ENCODE assay signal across 30 cellular contexts in the genomic region with DNA sequence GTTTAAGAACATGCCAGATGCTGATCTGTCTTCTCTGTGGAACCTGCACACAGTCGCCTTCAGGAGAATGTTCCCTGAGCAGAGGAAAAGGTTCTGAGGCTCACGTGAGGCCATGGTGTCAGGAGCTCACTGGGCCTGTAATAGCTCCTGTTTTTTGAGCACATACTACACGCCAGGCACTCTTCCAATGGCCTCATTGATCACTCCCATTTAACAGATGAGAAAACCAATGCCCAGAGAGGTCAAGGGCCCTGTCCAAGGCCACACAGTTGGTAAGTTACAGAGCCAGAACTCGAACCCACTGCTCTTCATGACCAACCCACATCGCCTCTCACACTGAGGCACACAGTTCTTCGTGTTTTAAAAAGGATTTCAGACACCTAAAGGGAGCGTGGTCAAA. TPM values are rescaled to one million over a fixed set of nuclear protein-coding genes. Genes with fewer than 3 reads are reported as not detected.
"Had no signal": no experiment of that assay in that cellular context is flagged by ENCODE, and none has a peak within 500 bp of the region (broad histone marks: within the 10 kb centered on the region; RNA-seq: fewer than 3 reads in every experiment).

No MANE protein-coding gene starts in this region.

- H3K9me3 ChIP-seq: ascending aorta, breast epithelium, colonic mucosa, esophagus squamous epithelium, gastroesophageal sphincter had no signal

- H3K36me3 ChIP-seq: ascending aorta, breast epithelium, cardiac muscle cell, colonic mucosa, esophagus squamous epithelium, gastroesophageal sphincter had no signal

- ATAC-seq: activated CD4-positive, alpha-beta T cell treated with anti-CD3 and anti-CD28 coated beads for 36 hours; activated naive CD4-positive, alpha-beta T cell treated with anti-CD3 and anti-CD28 coated beads, Interleukin-2, amount 50 U/mL, for 72 hours; activated T-cell treated with anti-CD3 and anti-CD28 coated beads, Interleukin-2, amount 50 U/mL, for 72 hours; gastroesophageal sphincter had no signal

- H3K4me3 Mint-ChIP-seq: activated CD4-positive, alpha-beta memory T cell treated with anti-CD3 and anti-CD28 coated beads, Interleukin-2, amount 10 ng/mL, durations not matched to agents 7 days and 5 days; activated CD4-positive, alpha-beta T cell treated with anti-CD3 and anti-CD28 coated beads for 36 hours; activated CD4-positive, alpha-beta T cell treated with anti-CD3 and anti-CD28 coated beads, Interleukin-2, amount 10 ng/mL, durations not matched to agents 24 days and 14 days; activated naive CD4-positive, alpha-beta T cell treated with anti-CD3 and anti-CD28 coated beads, Interleukin-2, amount 10 ng/mL, durations not matched to agents 7 days and 5 days; activated naive CD8-positive, alpha-beta T cell treated with anti-CD3 and anti-CD28 coated beads, Interleukin-2, amount 10 ng/mL, durations not matched to agents 7 days and 5 days; activated T-cell treated with anti-CD3 and anti-CD28 coated beads, Interleukin-2, amount 50 U/mL, for 24 hours; activated T-cell treated with anti-CD3 and anti-CD28 coated beads, Interleukin-2, amount 50 U/mL, for 72 hours; brain had no signal

- H3K9me3 Mint-ChIP-seq: activated CD4-positive, alpha-beta memory T cell treated with anti-CD3 and anti-CD28 coated beads, Interleukin-2, amount 10 ng/mL, durations not matched to agents 7 days and 5 days; activated CD4-positive, alpha-beta T cell treated with anti-CD3 and anti-CD28 coated beads, Interleukin-2, amount 10 ng/mL, durations not matched to agents 24 days and 14 days; activated naive CD4-positive, alpha-beta T cell treated with anti-CD3 and anti-CD28 coated beads, Interleukin-2, amount 10 ng/mL, durations not matched to agents 7 days and 5 days; activated naive CD4-positive, alpha-beta T cell treated with anti-CD3 and anti-CD28 coated beads, Interleukin-2, amount 50 U/mL, for 72 hours; activated naive CD8-positive, alpha-beta T cell treated with anti-CD3 and anti-CD28 coated beads, Interleukin-2, amount 10 ng/mL, durations not matched to agents 7 days and 5 days; activated T-cell treated with anti-CD3 and anti-CD28 coated beads, Interleukin-2, amount 50 U/mL, for 24 hours; activated T-cell treated with anti-CD3 and anti-CD28 coated beads, Interleukin-2, amount 50 U/mL, for 72 hours; brain had no signal

- H3K27ac Mint-ChIP-seq: activated CD4-positive, alpha-beta memory T cell treated with anti-CD3 and anti-CD28 coated beads, Interleukin-2, amount 10 ng/mL, durations not matched to agents 7 days and 5 days; activated CD4-positive, alpha-beta T cell treated with anti-CD3 and anti-CD28 coated beads for 36 hours; activated CD4-positive, alpha-beta T cell treated with anti-CD3 and anti-CD28 coated beads, Interleukin-2, amount 10 ng/mL, durations not matched to agents 24 days and 14 days; activated naive CD4-positive, alpha-beta T cell treated with anti-CD3 and anti-CD28 coated beads, Interleukin-2, amount 10 ng/mL, durations not matched to agents 7 days and 5 days; activated naive CD8-positive, alpha-beta T cell treated with anti-CD3 and anti-CD28 coated beads, Interleukin-2, amount 10 ng/mL, durations not matched to agents 7 days and 5 days; activated T-cell treated with anti-CD3 and anti-CD28 coated beads, Interleukin-2, amount 50 U/mL, for 24 hours; activated T-cell treated with anti-CD3 and anti-CD28 coated beads, Interleukin-2, amount 50 U/mL, for 72 hours had no signal

- H3K27me3 Mint-ChIP-seq: activated CD4-positive, alpha-beta memory T cell treated with anti-CD3 and anti-CD28 coated beads, Interleukin-2, amount 10 ng/mL, durations not matched to agents 7 days and 5 days; activated T-cell treated with anti-CD3 and anti-CD28 coated beads, Interleukin-2, amount 50 U/mL, for 24 hours had no signal

- H3K27me3 ChIP-seq: ascending aorta, breast epithelium, cardiac muscle cell, colonic mucosa, esophagus squamous epithelium, gastroesophageal sphincter had no signal

- DNase-seq: activated CD4-positive, alpha-beta memory T cell treated with anti-CD3 and anti-CD28 coated beads, Interleukin-2, amount 10 ng/mL, durations not matched to agents 7 days and 5 days; activated CD4-positive, alpha-beta T cell treated with anti-CD3 and anti-CD28 coated beads for 36 hours; activated CD4-positive, alpha-beta T cell treated with anti-CD3 and anti-CD28 coated beads, Interleukin-2, amount 10 ng/mL, durations not matched to agents 24 days and 14 days; activated CD4-positive, CD25-positive, alpha-beta regulatory T cell; activated CD4-positive, CD25-positive, alpha-beta regulatory T cell treated with anti-CD3 and anti-CD28 coated beads, Interleukin-2, amount 50 U/mL, for 72 hours; activated CD8-positive, alpha-beta memory T cell treated with anti-CD3 and anti-CD28 coated beads, Interleukin-2, amount 50 U/mL, for 48 hours; activated gamma-delta T cell; activated naive CD4-positive, alpha-beta T cell; activated naive CD4-positive, alpha-beta T cell treated with anti-CD3 and anti-CD28 coated beads, Interleukin-2, amount 10 ng/mL, durations not matched to agents 7 days and 5 days; activated naive CD8-positive, alpha-beta T cell treated with anti-CD3 and anti-CD28 coated beads, Interleukin-2, amount 10 ng/mL, durations not matched to agents 7 days and 5 days; activated T-cell treated with anti-CD3 and anti-CD28 coated beads for 4 hours; activated T-cell treated with anti-CD3 and anti-CD28 coated beads, Interleukin-2, amount 50 U/mL, for 24 hours; activated T-cell treated with anti-CD3 and anti-CD28 coated beads, Interleukin-2, amount 50 U/mL, for 72 hours; central memory CD4-positive, alpha-beta T cell; cerebellar nuclear complex; colonic mucosa; effector CD8-positive, alpha-beta T cell; esophagus squamous epithelium; foreskin melanocyte; T-helper 2 cell had no signal

- H3K4me1 ChIP-seq: ascending aorta, breast epithelium, colonic mucosa, esophagus squamous epithelium, gastroesophageal sphincter had no signal

- H3K4me3 ChIP-seq: ascending aorta, breast epithelium, cardiac muscle cell, colonic mucosa, esophagus squamous epithelium, gastroesophageal sphincter had no signal

- H3K4me1 Mint-ChIP-seq: activated CD4-positive, alpha-beta memory T cell treated with anti-CD3 and anti-CD28 coated beads, Interleukin-2, amount 10 ng/mL, durations not matched to agents 7 days and 5 days; activated CD4-positive, alpha-beta T cell treated with anti-CD3 and anti-CD28 coated beads for 36 hours; activated CD4-positive, alpha-beta T cell treated with anti-CD3 and anti-CD28 coated beads, Interleukin-2, amount 10 ng/mL, durations not matched to agents 24 days and 14 days; activated naive CD4-positive, alpha-beta T cell treated with anti-CD3 and anti-CD28 coated beads, Interleukin-2, amount 10 ng/mL, durations not matched to agents 7 days and 5 days; activated naive CD8-positive, alpha-beta T cell treated with anti-CD3 and anti-CD28 coated beads, Interleukin-2, amount 10 ng/mL, durations not matched to agents 7 days and 5 days had no signal

- H3K36me3 Mint-ChIP-seq: activated naive CD4-positive, alpha-beta T cell treated with anti-CD3 and anti-CD28 coated beads, Interleukin-2, amount 10 ng/mL, durations not matched to agents 7 days and 5 days; activated naive CD4-positive, alpha-beta T cell treated with anti-CD3 and anti-CD28 coated beads, Interleukin-2, amount 50 U/mL, for 72 hours; activated naive CD8-positive, alpha-beta T cell treated with anti-CD3 and anti-CD28 coated beads, Interleukin-2, amount 10 ng/mL, durations not matched to agents 7 days and 5 days; brain had no signal

- H3K27ac ChIP-seq: ascending aorta, breast epithelium, cardiac muscle cell, colonic mucosa, epithelial cell of prostate, esophagus squamous epithelium, gastroesophageal sphincter had no signal

- FAIRE-seq: endometrium, endothelial cell of umbilical vein had no signal

RNA-seq across cellular contexts. Expression of gene HHIPL1, which starts 7.3 kb away (rescaled TPM):
- total RNA-seq: activated CD4-positive, alpha-beta T cell treated with anti-CD3 and anti-CD28 coated beads, Interleukin-2, amount 10 ng/mL, durations not matched to agents 24 days and 14 days had no signal

RNA-seq across cellular contexts. Expression of gene CYP46A1, which starts 46.5 kb away (rescaled TPM):
- total RNA-seq: ascending aorta; T-helper 1 cell treated with Interleukin-12 subunit alpha and Interleukin-12 subunit beta and Interleukin-4 antibody, amounts not matched to agents 30 ng/mL and 1 ng/mL, for 36 hours had no signal
